Comparison of ENCODE assay signal across 18 cellular contexts in the genomic region with DNA sequence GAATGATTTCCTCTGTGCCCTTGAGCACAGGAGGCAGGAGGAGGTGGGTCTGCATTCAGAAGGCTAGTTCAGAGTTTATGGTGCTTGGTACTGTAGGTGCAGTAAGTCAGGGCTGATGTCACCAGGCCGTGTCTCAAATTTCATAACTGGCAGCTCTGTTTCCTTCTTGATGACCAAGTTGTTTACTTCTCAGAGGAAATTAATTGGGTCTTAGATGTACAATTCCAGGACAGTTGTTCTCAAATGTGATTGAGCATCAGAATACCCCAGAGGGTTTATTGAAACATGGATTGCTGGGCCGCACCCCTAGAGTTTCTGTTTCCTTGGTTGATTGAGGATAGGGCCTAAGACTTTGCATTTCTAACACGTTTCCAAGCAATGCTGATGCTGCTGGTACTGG. TPM values are rescaled to one million over a fixed set of nuclear protein-coding genes. Genes with fewer than 3 reads are reported as not detected.
DNase-seq lines count a peak whose midpoint lies in the region; TF ChIP-seq lines count a peak whose summit lies in the region.
"Had no signal": no experiment of that assay in that cellular context is flagged by ENCODE, and none has a peak within 500 bp of the region (broad histone marks: within the 10 kb centered on the region; RNA-seq: fewer than 3 reads in every experiment).

No MANE protein-coding gene starts in this region.

- no peaks in the 10 kb centered on the region for H3K27me3 Mint-ChIP-seq in osteocyte (ENCODE audit: unreplicated experiment)

- peaks cover 58% of the 10 kb centered on the region for H3K4me1 Mint-ChIP-seq in osteocyte (ENCODE audit: unreplicated experiment)

- peak overlapping the region; percentile 67 for H3K27ac ChIP-seq in skeletal muscle tissue (ENCODE audit: low read depth, low read length)
- H3K27ac ChIP-seq: 22Rv1, thoracic aorta had no signal

- H3K9me3 ChIP-seq in skeletal muscle tissue (ENCODE audit: control insufficient read depth in 3 of 3, low read length in 3 of 3) = no peaks in the 10 kb centered on the region
- H3K9me3 ChIP-seq: thoracic aorta had no signal

- no peak overlapping the region for H3K9ac ChIP-seq in skeletal muscle tissue (ENCODE audit: low read depth in 1 of 3, low read length in 3 of 3)

- DNase-seq in DMS 273 (lab: John Stamatoyannopoulos, UW; ENCODE audit: unreplicated experiment) (peak; percentile 33), DMS 273 treated with DMSO at 0.1 percent for 48 hours (lab: John Stamatoyannopoulos, UW) (no peak), NCI-H2029 (lab: John Stamatoyannopoulos, UW) (peak; percentile 60), epithelial cell of esophagus (ENCODE audit: low read depth) (peak; percentile 75), osteocyte (ENCODE audit: extremely low spot score, unreplicated experiment) (no peak), KBM-7 (no peak), NOMO-1 (lab: John Stamatoyannopoulos, UW; ENCODE audit: unreplicated experiment in 2 of 2) (no peak)
- DNase-seq: activated CD4-positive, CD25-positive, alpha-beta regulatory T cell; amygdala; C1 segment of cervical spinal cord; cerebellar nuclear complex; mammary epithelial cell; natural killer cell; NCI-H774; stimulated activated CD8-positive, alpha-beta memory T cell treated with anti-CD3 and anti-CD28 coated beads, Interleukin-4, amount 100 ng/mL, for 48 hours had no signal

- H3K27me3 ChIP-seq in skeletal muscle tissue (ENCODE audit: control insufficient read depth in 3 of 3, insufficient read depth in 3 of 3, low read length in 3 of 3) = no peaks in the 10 kb centered on the region

- in situ Hi-C loops in KBM-7 (cut with MboI; ENCODE audit: low pct_unique_long_range_greater_than_20kb, low sequenced_read_pairs) = loop anchor here (25.0 kb wide), 1 partner anchor 137 kb away; no protein-coding TSS in a partner anchor

- no peak overlapping the region for H3K27ac Mint-ChIP-seq in osteocyte (ENCODE audit: unreplicated experiment)
- H3K27ac Mint-ChIP-seq: natural killer cell had no signal

- no peaks in the 10 kb centered on the region for H3K9me3 Mint-ChIP-seq in osteocyte (ENCODE audit: unreplicated experiment)
- H3K9me3 Mint-ChIP-seq: natural killer cell had no signal

- H3K36me3 ChIP-seq in skeletal muscle tissue (ENCODE audit: control insufficient read depth in 3 of 3, insufficient read depth in 3 of 3, low read length in 3 of 3) = no peaks in the 10 kb centered on the region
- H3K36me3 ChIP-seq: thoracic aorta had no signal

- no peak for TF ChIP-seq CTCF in epithelial cell of esophagus (IDR thresholded peaks at IDR 0.05; ENCODE audit: insufficient read depth, low read depth, low read length, missing control alignments)
- TF ChIP-seq CTCF in osteocyte (IDR thresholded peaks at IDR 0.05) = no peak

- H3K4me3 ChIP-seq in epithelial cell of esophagus (ENCODE audit: low read length) = no peak overlapping the region
- H3K4me3 ChIP-seq in skeletal muscle tissue (ENCODE audit: low read length in 3 of 3) = no peak overlapping the region
- H3K4me3 ChIP-seq: thoracic aorta had no signal

- peaks cover 50 to 73% (median 59%) of the 10 kb centered on the region in 3 donors for H3K4me1 ChIP-seq in skeletal muscle tissue (ENCODE audit: control insufficient read depth in 3 of 3, insufficient read depth in 3 of 3, low read length in 3 of 3)

- no peak overlapping the region for H3K4me3 Mint-ChIP-seq in osteocyte (ENCODE audit: unreplicated experiment)
- H3K4me3 Mint-ChIP-seq: natural killer cell had no signal

- H3K36me3 Mint-ChIP-seq in osteocyte (ENCODE audit: unreplicated experiment) = peaks cover 6% of the 10 kb centered on the region
- H3K36me3 Mint-ChIP-seq: natural killer cell had no signal

RNA-seq across cellular contexts. Expression of gene AMOTL1, which starts 6.2 kb away (rescaled TPM):
- 79.3 TPM for total RNA-seq in skeletal muscle tissue
- total RNA-seq in osteocyte = 66.6 and 71.7 TPM in 2 replicates

Comparison
In these comparisons a context has a peak if more than half of its experiments do, and no peak if none do; other contexts are left out.
1. DNase-seq: peak in DMS 273 (single experiment), NCI-H2029 (single experiment) and epithelial cell of esophagus (single experiment); none in DMS 273 treated with DMSO at 0.1 percent for 48 hours (single experiment), osteocyte (single experiment), KBM-7 (single experiment) and NOMO-1 (0 of 2).